ENCODE assay signal across 24 cellular contexts in the genomic region with DNA sequence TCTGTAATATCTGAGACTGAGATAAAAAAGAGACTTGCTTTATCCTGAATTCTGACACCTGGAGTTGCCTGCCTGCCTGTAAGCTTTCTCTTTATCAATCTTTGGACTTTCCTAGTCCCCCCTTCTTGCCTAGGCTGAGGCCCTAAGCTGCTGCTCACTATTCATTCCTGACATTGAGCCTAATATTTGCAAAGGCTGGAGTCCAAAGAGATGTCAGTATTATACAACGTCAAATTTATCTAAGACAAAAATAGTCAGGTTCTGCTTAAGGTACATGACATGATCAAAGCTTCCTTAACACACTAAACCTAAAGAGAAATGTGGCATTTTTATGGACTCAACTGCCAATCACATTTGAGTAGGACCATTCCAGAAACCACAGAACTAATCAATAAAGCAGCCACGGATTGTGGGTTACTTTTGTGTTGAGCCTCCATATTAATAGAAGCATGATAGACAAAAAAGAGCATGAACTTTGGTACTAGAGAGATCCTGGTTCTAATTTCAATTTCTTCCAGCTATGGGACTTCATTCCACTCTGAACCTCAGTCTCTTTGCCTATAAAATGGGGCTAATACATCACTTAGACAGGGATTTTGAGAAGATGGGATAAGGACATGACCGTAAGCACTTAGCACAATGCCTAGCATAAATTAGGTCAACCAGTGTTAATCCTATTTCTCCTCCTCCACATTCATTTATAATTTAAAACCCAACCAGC. TPM values are rescaled to one million over a fixed set of nuclear protein-coding genes. Genes with fewer than 3 reads are reported as not detected.
DNase-seq lines count a peak whose midpoint lies in the region; ATAC-seq and TF ChIP-seq lines count a peak whose summit lies in the region.
"Had no signal": no experiment of that assay in that cellular context is flagged by ENCODE, and none has a peak within 500 bp of the region (broad histone marks: within the 10 kb centered on the region; RNA-seq: fewer than 3 reads in every experiment).

No MANE protein-coding gene starts in this region.

- no peak for ATAC-seq in IMR-90 (ENCODE audit: low read depth)
- ATAC-seq in GM21515 (IDR thresholded peaks at IDR 0.05; ENCODE audit: unreplicated experiment) = no peak
- ATAC-seq: activated CD4-positive, CD25-positive, alpha-beta regulatory T cell treated with anti-CD3 and anti-CD28 coated beads, Interleukin-2, amount 50 U/mL, for 24 hours; activated CD8-positive, alpha-beta T cell treated with anti-CD3 and anti-CD28 coated beads for 36 hours; GM12878; naive thymus-derived CD4-positive, alpha-beta T cell had no signal

- TF ChIP-seq CTCF in IMR-90 (conservative IDR thresholded peaks at IDR 0.05; ENCODE audit: low read depth, low read length) (no peak), breast epithelium (IDR thresholded peaks at IDR 0.05) (no peak), liver (IDR thresholded peaks at IDR 0.05; ENCODE audit: low read depth, low read length, missing input control) (no peak), suprapubic skin (IDR thresholded peaks at IDR 0.05) (no peak), MM.1S (IDR thresholded peaks at IDR 0.05; ENCODE audit: low read length) (no peak)

- no peak overlapping the region for H3K14ac ChIP-seq in IMR-90 (replicated peaks; ENCODE audit: low read depth, low read length)

- H2BK120ac ChIP-seq in IMR-90 (ENCODE audit: low read depth, low read length) = no peak overlapping the region

- H3K79me2 ChIP-seq in MM.1S (ENCODE audit: low read length) = no peaks in the 10 kb centered on the region

- no peak overlapping the region for H3K27ac ChIP-seq in IMR-90 (ENCODE audit: insufficient read depth, low read length)
- peak overlapping the region; percentile 77 to 87 for H3K27ac ChIP-seq in breast epithelium
- peak overlapping the region; percentile 59 to 72 for H3K27ac ChIP-seq in liver (ENCODE audit: low read depth in 1 of 2, low read length in 2 of 2)
- H3K27ac ChIP-seq in suprapubic skin = peak overlapping the region; percentile 67
- no peak overlapping the region for H3K27ac ChIP-seq in MM.1S (ENCODE audit: low read length)
- H3K27ac ChIP-seq: C4-2B, colonic mucosa had no signal

- in situ Hi-C loops in IMR-90 (cut with MboI; ENCODE audit: low sequenced_read_pairs) = no loop called here

- no peaks in the 10 kb centered on the region for H3K9me3 ChIP-seq in IMR-90 (ENCODE audit: control insufficient read depth, insufficient read depth, low read length)
- H3K9me3 ChIP-seq in breast epithelium = no peaks in the 10 kb centered on the region
- no peaks in the 10 kb centered on the region for H3K9me3 ChIP-seq in liver (ENCODE audit: control insufficient read depth in 4 of 4, low read length in 3 of 4)
- no peaks in the 10 kb centered on the region for H3K9me3 ChIP-seq in suprapubic skin
- no peaks in the 10 kb centered on the region for H3K9me3 ChIP-seq in MM.1S (replicated peaks; ENCODE audit: insufficient read depth, low read length)
- H3K9me3 ChIP-seq: colonic mucosa, Peyer's patch, upper lobe of left lung had no signal

- H3K9ac ChIP-seq in IMR-90 (ENCODE audit: low read depth, low read length) (no peak overlapping the region), liver (ENCODE audit: low read depth in 1 of 2, low read length in 2 of 2) (no peak overlapping the region), MM.1S (ENCODE audit: low read length) (no peak overlapping the region)

- H2BK20ac ChIP-seq in IMR-90 (ENCODE audit: low read depth, low read length) = no peak overlapping the region

- peak overlapping the region; percentile 30; the same call in 1 of the 2 replicates for H3K18ac ChIP-seq in IMR-90 (ENCODE audit: low read depth, low read length)

- H3K4ac ChIP-seq in IMR-90 (ENCODE audit: low read depth, low read length) = no peak overlapping the region

- no peak overlapping the region for H3K56ac ChIP-seq in IMR-90 (ENCODE audit: extremely low read depth, insufficient read depth, low read length)

- H3K23ac ChIP-seq in IMR-90 (ENCODE audit: low read depth, low read length) = no peak overlapping the region

- H2BK5ac ChIP-seq in IMR-90 (ENCODE audit: low read depth, low read length, poor library complexity, severe bottlenecking) = no peak overlapping the region

- no peaks in the 10 kb centered on the region for H3K9me2 ChIP-seq in MM.1S (replicated peaks; ENCODE audit: insufficient read depth, low read length)

- H4K8ac ChIP-seq in IMR-90 (ENCODE audit: low read depth in 2 of 2, low read length in 2 of 2) = no peak overlapping the region

- H3F3A ChIP-seq in MM.1S (ENCODE audit: insufficient read depth, low read length) = no peaks in the 10 kb centered on the region

- H3K36me3 ChIP-seq in IMR-90 (ENCODE audit: control insufficient read depth, insufficient read depth, low read length) (no peaks in the 10 kb centered on the region), breast epithelium (no peaks in the 10 kb centered on the region), liver (ENCODE audit: control insufficient read depth in 4 of 4, insufficient read depth in 3 of 4, low read depth in 1 of 4, low read length in 3 of 4) (no peaks in the 10 kb centered on the region), suprapubic skin (no peaks in the 10 kb centered on the region), MM.1S (replicated peaks; ENCODE audit: insufficient read depth, low read length) (no peaks in the 10 kb centered on the region)
- H3K36me3 ChIP-seq: colonic mucosa, Peyer's patch, upper lobe of left lung had no signal

- H3K4me2 ChIP-seq in IMR-90 (ENCODE audit: low read depth, low read length) (peak overlapping the region; percentile 59; the same call in 1 of the 2 replicates), MM.1S (ENCODE audit: low read depth, low read length) (no peak overlapping the region)

- POLR2A ChIA-PET in IMR-90 (lab: Charles Lee; ENCODE audit: unreplicated experiment) = no interaction called here

- H2BK15ac ChIP-seq in IMR-90 (ENCODE audit: low read depth, low read length) = no peak overlapping the region

- H3K79me1 ChIP-seq in IMR-90 (ENCODE audit: low read depth in 1 of 2, low read length in 2 of 2) = no peaks in the 10 kb centered on the region

- peaks cover 4% of the 10 kb centered on the region; the same call in 1 of the 2 replicates for H3K4me1 ChIP-seq in IMR-90 (ENCODE audit: control insufficient read depth, insufficient read depth, low read length)
- H3K4me1 ChIP-seq in breast epithelium = no peaks in the 10 kb centered on the region
- H3K4me1 ChIP-seq in liver (ENCODE audit: control insufficient read depth in 4 of 4, insufficient read depth in 4 of 4, low read length in 3 of 4) = peaks cover 5 to 22% (median 14%) of the 10 kb centered on the region in 4 donors
- peaks cover 15% of the 10 kb centered on the region for H3K4me1 ChIP-seq in suprapubic skin
- H3K4me1 ChIP-seq in MM.1S (ENCODE audit: low read length) = no peaks in the 10 kb centered on the region
- H3K4me1 ChIP-seq: colonic mucosa, Peyer's patch had no signal

- WGBS in IMR-90 (ENCODE audit: extremely low coverage in 2 of 2, insufficient read length in 1 of 2), 2 experiments = no CpG with 5 or more reads among the region's 3 CpGs
- WGBS in liver = 50% methylated on average over 3 of the region's 3 CpGs
- WGBS in suprapubic skin = 46% methylated on average over 3 of the region's 3 CpGs

- peaks cover 18% of the 10 kb centered on the region for H3K27me3 ChIP-seq in IMR-90 (ENCODE audit: control insufficient read depth, insufficient read depth, low read length)
- no peaks in the 10 kb centered on the region for H3K27me3 ChIP-seq in breast epithelium
- no peaks in the 10 kb centered on the region for H3K27me3 ChIP-seq in liver (ENCODE audit: control insufficient read depth in 4 of 4, insufficient read depth in 4 of 4, low read length in 3 of 4)
- H3K27me3 ChIP-seq in suprapubic skin = no peaks in the 10 kb centered on the region
- H3K27me3 ChIP-seq in MM.1S (replicated peaks; ENCODE audit: insufficient read depth, low read length) = no peaks in the 10 kb centered on the region
- H3K27me3 ChIP-seq: colonic mucosa, Peyer's patch, upper lobe of left lung had no signal

- H4K20me1 ChIP-seq in IMR-90 (ENCODE audit: insufficient read depth, low read length) (no peaks in the 10 kb centered on the region), MM.1S (ENCODE audit: insufficient read depth, low read length) (no peaks in the 10 kb centered on the region)

- H3K4me3 ChIP-seq in IMR-90 (ENCODE audit: insufficient read depth, low read depth, low read length) = no peak overlapping the region
- H3K4me3 ChIP-seq in breast epithelium = no peak overlapping the region
- H3K4me3 ChIP-seq in liver (ENCODE audit: low read depth in 1 of 3, low read length in 3 of 3) = no peak overlapping the region
- H3K4me3 ChIP-seq in suprapubic skin = no peak overlapping the region
- no peak overlapping the region for H3K4me3 ChIP-seq in MM.1S (ENCODE audit: low read length)
- H3K4me3 ChIP-seq: colonic mucosa, GM12878, Peyer's patch, upper lobe of left lung had no signal

- BruUV-seq in IMR-90 (replicated peaks; lab: Mats Ljungman, UMichigan) = no TSS peak

- dilution Hi-C loops in IMR-90 (cut with HindIII; ENCODE audit: low sequenced_read_pairs, unreplicated experiment) = no loop called here

- CTCF ChIA-PET in IMR-90 (lab: Yijun Ruan, JAX) = interaction anchor here (0.6 kb wide), 1 partner anchor 20 kb away, joined by 3 read pairs; no protein-coding TSS in a partner anchor

- H4K91ac ChIP-seq in IMR-90 (ENCODE audit: insufficient read depth, low read depth, low read length) = no peak overlapping the region

- H2AK5ac ChIP-seq in IMR-90 (ENCODE audit: low read depth, low read length) = no peak overlapping the region

- H2AK9ac ChIP-seq in IMR-90 (replicated peaks; ENCODE audit: low read depth, low read length, poor library complexity) = no peak overlapping the region

- no peak for DNase-seq in IMR-90
- no peak for DNase-seq in breast epithelium (ENCODE audit: low spot score in 2 of 2)
- DNase-seq in suprapubic skin (ENCODE audit: low spot score in 2 of 2) = no peak
- no peak for DNase-seq in MM.1S
- no peak for DNase-seq in head of caudate nucleus
- DNase-seq: activated CD8-positive, alpha-beta T cell treated with anti-CD3 and anti-CD28 coated beads for 36 hours; activated effector memory CD4-positive, alpha-beta T cell treated with Interleukin-2 at 50 U/mL for 16 hours; colonic mucosa; naive thymus-derived CD4-positive, alpha-beta T cell; NCI-H2171; NCI-H524 treated with DMSO at 0.1 percent for 48 hours; occipital lobe; Peyer's patch; stimulated activated CD4-positive, alpha-beta T cell treated with anti-CD3 and anti-CD28 coated beads, Interleukin-15, amount 100 ng/mL, for 24 hours had no signal

- H3K9me1 ChIP-seq in IMR-90 (ENCODE audit: insufficient read depth, low read length) = no peaks in the 10 kb centered on the region

- no peak for TF ChIP-seq EP300 in suprapubic skin (IDR thresholded peaks at IDR 0.05)

- TF ChIP-seq POLR2A in IMR-90 (IDR thresholded peaks at IDR 0.05; ENCODE audit: low read depth, low read length) = no peak
- TF ChIP-seq POLR2A in breast epithelium (IDR thresholded peaks at IDR 0.05) = no peak
- no peak for TF ChIP-seq POLR2A in suprapubic skin (IDR thresholded peaks at IDR 0.05)

- H2AFZ ChIP-seq in IMR-90 (replicated peaks; ENCODE audit: low read length, poor library complexity) (no peak overlapping the region), MM.1S (ENCODE audit: low read length) (no peak overlapping the region)

- TF ChIP-seq RAD21 in IMR-90 (IDR thresholded peaks at IDR 0.05; ENCODE audit: low read length) (no peak), liver (IDR thresholded peaks at IDR 0.05) (no peak)

- no peak overlapping the region for H4K5ac ChIP-seq in IMR-90 (ENCODE audit: low read depth, low read length)

- intact Hi-C loops in IMR-90 (cut with micrococcal nuclease) = loop anchor here (1.0 kb wide), 1 partner anchor 216 kb away; no protein-coding TSS in a partner anchor
- intact Hi-C loops in breast epithelium (cut with DNase I; ENCODE audit: low total_unique reads) = no loop called here
- intact Hi-C loops in head of caudate nucleus (cut with DNase I) = no loop called here

RNA-seq across cellular contexts. Expression of a gene that starts 56.1 kb away (rescaled TPM):
- not detected in 2 replicates for total RNA-seq in IMR-90 (2012; rRNA removed)
- not detected in 2 replicates for polyA plus RNA-seq in IMR-90 (2012; rRNA removed)
- polyA plus RNA-seq in IMR-90 (2012; cell fraction: cytosol; rRNA removed) = not detected in 2 replicates
- polyA plus RNA-seq in IMR-90 (2012; cell fraction: nucleus; rRNA removed; ENCODE audit: low replicate concordance) = 0.03 TPM in 1 of 2 replicates, not detected in the other
- 10 to 100 TPM; 11.7 to 29.2 (median 12.4) TPM for total RNA-seq in breast epithelium
- 10 to 100 TPM; 15.3 to 20.0 TPM for total RNA-seq in liver
- polyA plus RNA-seq in liver = 10 to 100 TPM; 13.6 to 17.4 TPM
- total RNA-seq in suprapubic skin = 10 to 100 TPM; 11.3 to 37.3 (median 25.6) TPM
- total RNA-seq: activated CD8-positive, alpha-beta T cell treated with anti-CD3 and anti-CD28 coated beads for 36 hours; GM12878; H4; HT1080; naive thymus-derived CD4-positive, alpha-beta T cell; T-helper 1 cell treated with Interleukin-12 subunit alpha and Interleukin-12 subunit beta and Interleukin-4 antibody, amounts not matched to agents 30 ng/mL and 1 ng/mL, for 36 hours had no signal
- polyA plus RNA-seq: GM12878; naive thymus-derived CD4-positive, alpha-beta T cell had no signal

RNA-seq across cellular contexts. Expression of a gene that starts 56.5 kb away (rescaled TPM):
- not detected in 2 replicates for total RNA-seq in IMR-90 (2012; rRNA removed)
- not detected in 2 replicates for polyA plus RNA-seq in IMR-90 (2012; rRNA removed)
- polyA plus RNA-seq in IMR-90 (2012; cell fraction: cytosol; rRNA removed) = not detected in 2 replicates
- not detected in 2 replicates for polyA plus RNA-seq in IMR-90 (2012; cell fraction: nucleus; rRNA removed; ENCODE audit: low replicate concordance)
- not detected for total RNA-seq in breast epithelium
- total RNA-seq in liver = not detected
- not detected for polyA plus RNA-seq in liver
- total RNA-seq in suprapubic skin = not detected
- total RNA-seq: activated CD8-positive, alpha-beta T cell treated with anti-CD3 and anti-CD28 coated beads for 36 hours; colonic mucosa; fibroblast of lung; GM12878; H4; HT1080; naive thymus-derived CD4-positive, alpha-beta T cell; occipital lobe; Peyer's patch; T-helper 1 cell treated with Interleukin-12 subunit alpha and Interleukin-12 subunit beta and Interleukin-4 antibody, amounts not matched to agents 30 ng/mL and 1 ng/mL, for 36 hours; upper lobe of left lung had no signal
- polyA plus RNA-seq: fibroblast of lung; GM12878; naive thymus-derived CD4-positive, alpha-beta T cell had no signal

Comparison
In these comparisons a context has a peak if more than half of its experiments do, and no peak if none do; other contexts are left out.
1. H3K27ac ChIP-seq: peak in breast epithelium (2 of 2), liver (2 of 2) and suprapubic skin (single experiment); none in IMR-90 (single experiment) and MM.1S (single experiment).
2. RNA of a gene that starts 56.1 kb away (total RNA-seq): 11.3 to 37.3 TPM in suprapubic skin, 15.3 to 20.0 TPM in liver and 11.7 to 29.2 TPM in breast epithelium; not detected in IMR-90; every median in the first group is over 10 times any median in the second.